Comparison of ENCODE assay signal across 10 cellular contexts in genomic region chr5:150514708-150515211, GRCh38. TPM values are rescaled to one million over a fixed set of nuclear protein-coding genes. Genes with fewer than 3 reads are reported as not detected.
DNase-seq lines count a peak whose midpoint lies in the region; ATAC-seq and TF ChIP-seq lines count a peak whose summit lies in the region.
"Had no signal": no experiment of that assay in that cellular context is flagged by ENCODE, and none has a peak within 500 bp of the region (broad histone marks: within the 10 kb centered on the region; RNA-seq: fewer than 3 reads in every experiment).

No MANE protein-coding gene starts in this region.

- peaks cover 75% of the 10 kb centered on the region for H3K79me2 ChIP-seq in fibroblast of lung (ENCODE audit: control insufficient read depth, insufficient read depth, low read length)

- H3K27ac Mint-ChIP-seq in osteocyte (ENCODE audit: unreplicated experiment) = peak overlapping the region; percentile 72
- H3K27ac Mint-ChIP-seq: activated naive CD4-positive, alpha-beta T cell treated with anti-CD3 and anti-CD28 coated beads, Interleukin-2, amount 50 U/mL, for 72 hours had no signal

- no TSS peak for BruUV-seq in Panc1 (replicated peaks; lab: Mats Ljungman, UMichigan)

- in situ Hi-C loops in Panc1 (cut with HindIII; ENCODE audit: low pct_unique_long_range_greater_than_20kb, low sequenced_read_pairs) = no loop called here

- H3K4me2 ChIP-seq in fibroblast of lung (ENCODE audit: extremely low read depth, insufficient read depth, low read length) = peak overlapping the region; percentile 33

- no peak overlapping the region for H3K4me3 Mint-ChIP-seq in osteocyte (ENCODE audit: unreplicated experiment)

- no peaks in the 10 kb centered on the region for H3K27me3 ChIP-seq in Panc1 (ENCODE audit: control insufficient read depth, insufficient read depth, low read length)
- no peaks in the 10 kb centered on the region for H3K27me3 ChIP-seq in fibroblast of lung (ENCODE audit: control insufficient read depth, insufficient read depth, low read length)

- POLR2A ChIA-PET in Panc1 (lab: Charles Lee) = no interaction called here
- POLR2A ChIA-PET in HEK293T (lab: Yijun Ruan, JAX) = no interaction called here

- H3K27ac ChIP-seq in Panc1 (ENCODE audit: low read length) = peak overlapping the region; percentile 74
- peak overlapping the region; percentile 80 for H3K27ac ChIP-seq in fibroblast of lung (ENCODE audit: insufficient read depth, low read length)

- DNase-seq in DMS 273 treated with DMSO at 0.1 percent for 48 hours (lab: John Stamatoyannopoulos, UW) (peak; percentile 15), Panc1 (ENCODE audit: low read depth, low spot score) (no peak), fibroblast of lung (ENCODE audit: low read depth in 2 of 2) (peak in 1 of 2 donors; percentile 78), osteocyte (ENCODE audit: extremely low spot score, unreplicated experiment) (no peak), HEK293T (ENCODE audit: extremely low spot score) (no peak), NCI-H1417 treated with DMSO at 0.1 percent for 48 hours (lab: John Stamatoyannopoulos, UW) (no peak), NCI-H526 (lab: John Stamatoyannopoulos, UW) (no peak)
- DNase-seq: KBM-7 had no signal

- ATAC-seq in Panc1 = peak; percentile 62
- ATAC-seq in GM21528 (IDR thresholded peaks at IDR 0.05; ENCODE audit: low FRiP score, unreplicated experiment) = no peak
- ATAC-seq: activated naive CD4-positive, alpha-beta T cell treated with anti-CD3 and anti-CD28 coated beads, Interleukin-2, amount 50 U/mL, for 72 hours had no signal

- H3K4me1 ChIP-seq in Panc1 (ENCODE audit: control insufficient read depth, insufficient read depth, low read length) (peaks cover 83% of the 10 kb centered on the region), fibroblast of lung (ENCODE audit: control insufficient read depth, extremely low read depth, insufficient read depth, low read length) (peaks cover 60% of the 10 kb centered on the region)

- H4K20me1 ChIP-seq in fibroblast of lung (ENCODE audit: control insufficient read depth, extremely low read depth, insufficient read depth, low read length) = no peaks in the 10 kb centered on the region

- H3K9me3 Mint-ChIP-seq in osteocyte (ENCODE audit: unreplicated experiment) = no peaks in the 10 kb centered on the region
- H3K9me3 Mint-ChIP-seq: activated naive CD4-positive, alpha-beta T cell treated with anti-CD3 and anti-CD28 coated beads, Interleukin-2, amount 50 U/mL, for 72 hours had no signal

- H3K36me3 ChIP-seq in Panc1 (ENCODE audit: control insufficient read depth, insufficient read depth, low read length) = no peaks in the 10 kb centered on the region
- H3K36me3 ChIP-seq in fibroblast of lung (ENCODE audit: control insufficient read depth, insufficient read depth, low read length) = peaks cover 1% of the 10 kb centered on the region

- H3K9me3 ChIP-seq in Panc1 (ENCODE audit: control insufficient read depth, insufficient read depth, low read depth, low read length) (no peaks in the 10 kb centered on the region), fibroblast of lung (ENCODE audit: control insufficient read depth, insufficient read depth, low read depth, low read length) (no peaks in the 10 kb centered on the region)

- intact Hi-C loops in Panc1 (cut with micrococcal nuclease; ENCODE audit: unreplicated experiment) = no loop called here

- no peak overlapping the region for H2AFZ ChIP-seq in fibroblast of lung (ENCODE audit: low read length)

- no peak overlapping the region for H3K4me3 ChIP-seq in Panc1 (ENCODE audit: low read depth in 2 of 2, low read length in 2 of 2)
- no peak overlapping the region for H3K4me3 ChIP-seq in fibroblast of lung (replicated peaks in 1 of 4; ENCODE audit: control extremely low read depth in 1 of 4, insufficient read depth in 1 of 4, low read depth in 3 of 4, low read length in 4 of 4)

- no peaks in the 10 kb centered on the region for H3K27me3 Mint-ChIP-seq in osteocyte (ENCODE audit: unreplicated experiment)

- H3K4me1 Mint-ChIP-seq in osteocyte (ENCODE audit: unreplicated experiment) = peaks cover 74% of the 10 kb centered on the region

- TF ChIP-seq CTCF in Panc1 (IDR thresholded peaks at IDR 0.05) (no peak), fibroblast of lung (conservative IDR thresholded peaks at IDR 0.05 in 1 of 2, IDR thresholded peaks at IDR 0.05 in 1 of 2; ENCODE audit: low read depth in 1 of 2, low read length in 2 of 2) (no peak), osteocyte (IDR thresholded peaks at IDR 0.05) (no peak)

- no peaks in the 10 kb centered on the region for H3K36me3 Mint-ChIP-seq in osteocyte (ENCODE audit: unreplicated experiment)
- H3K36me3 Mint-ChIP-seq: activated naive CD4-positive, alpha-beta T cell treated with anti-CD3 and anti-CD28 coated beads, Interleukin-2, amount 50 U/mL, for 72 hours had no signal

- CTCF ChIA-PET in Panc1 (lab: Charles Lee) = interaction anchor here (0.6 to 0.8 kb wide), 2 partner anchors 23 to 76 kb away, joined by 6 to 8 read pairs; no protein-coding TSS in a partner anchor
- CTCF ChIA-PET in HEK293T (lab: Yijun Ruan, JAX) = interaction anchor here (1.7 kb wide), 1 partner anchor 10 kb away, joined by 3 read pairs; no protein-coding TSS in a partner anchor

- peak overlapping the region; percentile 47 for H3K9ac ChIP-seq in fibroblast of lung (ENCODE audit: insufficient read depth, low read length)

TF ChIP-seq in HEK293T, 16 proteins besides CTCF, POLR2A, EP300 and RAD21:
- no peak for TF ChIP-seq CTBP1 (IDR thresholded peaks at IDR 0.05; ENCODE audit: borderline replicate concordance)
- TF ChIP-seq SP1 (IDR thresholded peaks at IDR 0.05) = no peak
- no peak for TF ChIP-seq ELF4 (IDR thresholded peaks at IDR 0.05)
- TF ChIP-seq PKNOX1 (IDR thresholded peaks at IDR 0.05) = no peak
- no peak for TF ChIP-seq ARNT (IDR thresholded peaks at IDR 0.05)
- no peak for TF ChIP-seq L3MBTL2 (conservative IDR thresholded peaks at IDR 0.05)
- TF ChIP-seq HDGF (IDR thresholded peaks at IDR 0.05; ENCODE audit: borderline replicate concordance) = no peak
- no peak for TF ChIP-seq FOXK2 (IDR thresholded peaks at IDR 0.05)
- TF ChIP-seq FOXM1 (IDR thresholded peaks at IDR 0.05; ENCODE audit: borderline replicate concordance) = no peak
- TF ChIP-seq ZNF384 (IDR thresholded peaks at IDR 0.05) = no peak
- TF ChIP-seq NFRKB (IDR thresholded peaks at IDR 0.05) = no peak
- TF ChIP-seq FOXA1 (IDR thresholded peaks at IDR 0.05) = no peak
- TF ChIP-seq BHLHE40 (IDR thresholded peaks at IDR 0.05; ENCODE audit: borderline replicate concordance) = no peak
- no peak for TF ChIP-seq TARDBP (IDR thresholded peaks at IDR 0.05)
- no peak for TF ChIP-seq SUZ12 (IDR thresholded peaks at IDR 0.05)
- no peak for TF ChIP-seq LEF1 (IDR thresholded peaks at IDR 0.05; ENCODE audit: borderline replicate concordance)

RNA-seq across cellular contexts. Expression of gene NDST1, which starts 6.8 kb away (rescaled TPM):
- total RNA-seq in Panc1 (2021; ENCODE audit: unreplicated experiment) (142 TPM), fibroblast of lung (18.2 and 38.5 TPM in 2 replicates), osteocyte (110 and 118 TPM in 2 replicates)
- polyA plus RNA-seq in Panc1 (2012; ENCODE audit: insufficient read length) = 80.5 TPM
- 50.5 and 94.8 TPM in 2 replicates for polyA plus RNA-seq in fibroblast of lung
- 69.9 and 152 TPM in 2 replicates for polyA plus RNA-seq in fibroblast of lung (2012)
- 218 and 448 TPM in 2 replicates for polyA minus RNA-seq in fibroblast of lung (ENCODE audit: low replicate concordance)
